10 cellular contexts compared by ENCODE assay signal in genomic region chr2:200628461-200628860, GRCh38. TPM values are rescaled to one million over a fixed set of nuclear protein-coding genes. Genes with fewer than 3 reads are reported as not detected.
DNase-seq lines count a peak whose midpoint lies in the region; ATAC-seq and TF ChIP-seq lines count a peak whose summit lies in the region.
"Not testable (repeated sequence)": the region's sequence is repeated elsewhere in the genome, so short reads cannot be mapped to it uniquely, and the experiment has no call there.
"Had no signal": no experiment of that assay in that cellular context is flagged by ENCODE, and none has a peak within 500 bp of the region (broad histone marks: within the 10 kb centered on the region; RNA-seq: fewer than 3 reads in every experiment).

No MANE protein-coding gene starts in this region.

- H3K27ac ChIP-seq in HCT116 (ENCODE audit: low read depth, low read length), result not testable (repeated sequence)

- peak; percentile 48 for DNase-seq in Daoy (ENCODE audit: low read depth)
- not testable (repeated sequence) for DNase-seq in HCT116 (ENCODE audit: low read depth, low spot score)
- DNase-seq in M059J (ENCODE audit: low read depth), result peak; percentile 62
- DNase-seq in RPMI7951 (ENCODE audit: low read depth), result peak; percentile 56
- peak; percentile 24 for DNase-seq in T1000 (lab: John Stamatoyannopoulos, UW)
- peak; percentile 42 for DNase-seq in epithelial cell of esophagus (ENCODE audit: low read depth)
- DNase-seq in kidney tubule cell (ENCODE audit: low spot score), result peak; percentile 34

- TF ChIP-seq RAD21 in HCT116 (IDR thresholded peaks at IDR 0.05; ENCODE audit: low read depth), result not testable (repeated sequence)

- POLR2A ChIA-PET in HCT116 (lab: Charles Lee), result not testable (repeated sequence)

- intact Hi-C loops in HCT116 (cut with micrococcal nuclease), result not testable (repeated sequence)

- not testable (repeated sequence) for H3K4me3 ChIP-seq in HCT116 (replicated peaks in 1 of 2; ENCODE audit: low read depth in 1 of 2, low read length in 2 of 2); epithelial cell of esophagus (ENCODE audit: low read length)

- not testable (repeated sequence) for H3K4me1 ChIP-seq in HCT116 (ENCODE audit: control insufficient read depth in 1 of 2, insufficient read depth in 2 of 2, low read length in 2 of 2)

- H3K9ac ChIP-seq in HCT116 (ENCODE audit: low read length), result not testable (repeated sequence)

- H2AFZ ChIP-seq in HCT116 (ENCODE audit: low read depth, low read length, poor library complexity, severe bottlenecking), result not testable (repeated sequence)

- TF ChIP-seq CTCF in HCT116 (IDR thresholded peaks at IDR 0.05 in 2 of 3, conservative IDR thresholded peaks at IDR 0.05 in 1 of 3; ENCODE audit: borderline replicate concordance in 1 of 3, insufficient read depth in 1 of 3, low read depth in 2 of 3, low read length in 2 of 3); epithelial cell of esophagus (IDR thresholded peaks at IDR 0.05; ENCODE audit: insufficient read depth, low read depth, low read length, missing control alignments): not testable (repeated sequence)

- H3K36me3 ChIP-seq in HCT116 (ENCODE audit: control insufficient read depth in 1 of 2, insufficient read depth in 2 of 2, low read length in 2 of 2), result not testable (repeated sequence)

- not testable (repeated sequence) for TF ChIP-seq POLR2A in HCT116 (IDR thresholded peaks at IDR 0.05; ENCODE audit: borderline replicate concordance, extremely low read depth, insufficient read depth, insufficient read length)

- BruUV-seq in HCT116 (replicated peaks; lab: Mats Ljungman, UMichigan), result not testable (repeated sequence)

- CTCF ChIA-PET in HCT116 (lab: Charles Lee), result not testable (repeated sequence)

- H3K4me2 ChIP-seq in HCT116 (ENCODE audit: low read length), result peak overlapping the region; percentile 20; the same call in 1 of the 2 replicates

- not testable (repeated sequence) for H3K79me2 ChIP-seq in HCT116 (ENCODE audit: insufficient read depth, low read length)

- not testable (repeated sequence) for H4K20me1 ChIP-seq in HCT116 (ENCODE audit: insufficient read depth)

- not testable (repeated sequence) for ATAC-seq in HCT116

- H3K9me3 ChIP-seq in HCT116 (ENCODE audit: control insufficient read depth in 1 of 2, insufficient read depth in 1 of 2, low read depth in 1 of 2, low read length in 2 of 2), result not testable (repeated sequence)

- not testable (repeated sequence) for H3K27me3 ChIP-seq in HCT116 (ENCODE audit: insufficient read depth, low read length)

- H3K9me2 ChIP-seq in HCT116 (ENCODE audit: insufficient read depth), result not testable (repeated sequence)

- RAD21 ChIA-PET in HCT116 (lab: Charles Lee; ENCODE audit: low non-redundant PET in 1 of 2, low total read pairs in 2 of 2, uncharacterized antibody in 2 of 2, unreplicated experiment in 2 of 2), result not testable (repeated sequence)

RNA-seq across cellular contexts. Expression of gene AOX1, which starts 42.6 kb away (rescaled TPM):
- 2.3 and 11.7 TPM in 2 replicates for total RNA-seq in Daoy (2014; rRNA removed; shearing (Covaris generic))
- 0.71 TPM for total RNA-seq in HCT116 (2021; ENCODE audit: unreplicated experiment)
- polyA plus RNA-seq in HCT116 (2012), result 0.38 and 0.41 TPM in 2 replicates
- total RNA-seq in M059J (2014; rRNA removed; shearing (Covaris generic)), result 18.7 and 46.3 TPM in 2 replicates
- total RNA-seq in RPMI7951 (2014; rRNA removed; shearing (Covaris generic)), result 26.8 and 27.5 TPM in 2 replicates
- total RNA-seq: B cell; CD8-positive, alpha-beta T cell; HT-29 had no signal
